Comparison of ENCODE assay signal across 1 cellular context in the genomic region with DNA sequence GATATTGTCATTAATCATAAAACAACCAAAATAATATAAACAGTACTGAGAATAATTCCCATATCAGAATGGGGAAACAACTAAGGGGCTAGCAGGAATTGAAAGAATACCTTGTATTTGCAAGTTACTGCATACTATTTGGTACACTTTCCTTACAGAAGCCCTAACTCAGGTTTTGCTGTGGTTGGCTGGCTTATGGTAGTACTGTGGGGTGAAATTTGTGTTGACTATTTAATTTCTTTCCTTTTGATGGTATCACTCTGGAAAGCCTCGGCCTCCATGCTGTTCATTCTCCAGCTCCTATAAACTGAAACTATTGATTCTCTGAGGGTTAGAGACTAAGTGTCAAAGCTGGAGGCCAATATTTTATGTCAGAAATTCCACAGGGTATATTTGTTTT.
TF ChIP-seq lines count a peak whose summit lies in the region.

No MANE protein-coding gene starts in this region.

TF ChIP-seq in H1, 55 proteins besides CTCF, POLR2A, EP300 and RAD21:
- TF ChIP-seq JUN (IDR thresholded peaks at IDR 0.05; ENCODE audit: low read depth, low read length) (no peak), TAF7 (optimal IDR thresholded peaks at IDR 0.05; ENCODE audit: borderline replicate concordance, low read depth, low read length) (no peak), RBBP5 (IDR thresholded peaks at IDR 0.05; ENCODE audit: borderline replicate concordance, low read depth, low read length) (no peak), KDM4A (IDR thresholded peaks at IDR 0.05; ENCODE audit: low read depth, low read length, severe bottlenecking) (no peak), SIRT6 (IDR thresholded peaks at IDR 0.05; ENCODE audit: low read length) (no peak), JUND (IDR thresholded peaks at IDR 0.05; ENCODE audit: low read length) (no peak), ZNF274 (IDR thresholded peaks at IDR 0.05; ENCODE audit: borderline replicate concordance, extremely low read depth, low read length) (no peak), CREB1 (IDR thresholded peaks at IDR 0.05) (no peak), RFX5 (IDR thresholded peaks at IDR 0.05; ENCODE audit: borderline replicate concordance, low read depth, low read length) (no peak), GABPA (IDR thresholded peaks at IDR 0.05; ENCODE audit: borderline replicate concordance, insufficient read depth, low read length) (no peak), NRF1 (IDR thresholded peaks at IDR 0.05; ENCODE audit: low read depth, low read length) (no peak), RNF2 (IDR thresholded peaks at IDR 0.05; ENCODE audit: borderline replicate concordance, low read depth, low read length, missing control alignments, poor library complexity, severe bottlenecking) (no peak), ASH2L (IDR thresholded peaks at IDR 0.05; ENCODE audit: low read length) (no peak), CBX8 (IDR thresholded peaks at IDR 0.05; ENCODE audit: borderline replicate concordance, low read depth, low read length) (no peak), TCF12 (IDR thresholded peaks at IDR 0.05; ENCODE audit: low read depth, low read length) (no peak), KDM5A (IDR thresholded peaks at IDR 0.05; ENCODE audit: low read length) (no peak)
- TF ChIP-seq, protein P1, sequence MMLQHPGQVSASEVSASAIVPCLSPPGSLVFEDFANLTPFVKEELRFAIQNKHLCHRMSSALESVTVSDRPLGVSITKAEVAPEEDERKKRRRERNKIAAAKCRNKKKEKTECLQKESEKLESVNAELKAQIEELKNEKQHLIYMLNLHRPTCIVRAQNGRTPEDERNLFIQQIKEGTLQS (IDR thresholded peaks at IDR 0.05; ENCODE audit: insufficient read depth, low read depth, low read length): no peak
- TF ChIP-seq, protein P2, sequence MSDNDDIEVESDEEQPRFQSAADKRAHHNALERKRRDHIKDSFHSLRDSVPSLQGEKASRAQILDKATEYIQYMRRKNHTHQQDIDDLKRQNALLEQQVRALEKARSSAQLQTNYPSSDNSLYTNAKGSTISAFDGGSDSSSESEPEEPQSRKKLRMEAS (IDR thresholded peaks at IDR 0.05): no peak
- TF ChIP-seq, protein P3, sequence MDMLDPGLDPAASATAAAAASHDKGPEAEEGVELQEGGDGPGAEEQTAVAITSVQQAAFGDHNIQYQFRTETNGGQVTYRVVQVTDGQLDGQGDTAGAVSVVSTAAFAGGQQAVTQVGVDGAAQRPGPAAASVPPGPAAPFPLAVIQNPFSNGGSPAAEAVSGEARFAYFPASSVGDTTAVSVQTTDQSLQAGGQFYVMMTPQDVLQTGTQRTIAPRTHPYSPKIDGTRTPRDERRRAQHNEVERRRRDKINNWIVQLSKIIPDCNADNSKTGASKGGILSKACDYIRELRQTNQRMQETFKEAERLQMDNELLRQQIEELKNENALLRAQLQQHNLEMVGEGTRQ (IDR thresholded peaks at IDR 0.05; ENCODE audit: low read length): no peak
